ENCODE assay signal across 9 cellular contexts in genomic region chr4:54225671-54226398, GRCh38. TPM values are rescaled to one million over a fixed set of nuclear protein-coding genes. Genes with fewer than 3 reads are reported as not detected.
DNase-seq lines count a peak whose midpoint lies in the region; ATAC-seq and TF ChIP-seq lines count a peak whose summit lies in the region.
"Had no signal": no experiment of that assay in that cellular context is flagged by ENCODE, and none has a peak within 500 bp of the region (broad histone marks: within the 10 kb centered on the region; RNA-seq: fewer than 3 reads in every experiment).

No MANE protein-coding gene starts in this region.

- H3K36me3 Mint-ChIP-seq in activated CD4-positive, alpha-beta T cell treated with anti-CD3 and anti-CD28 coated beads, Interleukin-2, amount 10 ng/mL, durations not matched to agents 7 days and 5 days (ENCODE audit: low read depth), result peaks cover 3% of the 10 kb centered on the region

- no peak for TF ChIP-seq CTCF in choroid plexus epithelial cell (conservative IDR thresholded peaks at IDR 0.05; ENCODE audit: low read depth, low read length)

- WGBS in thymus, result 10% methylated on average over 32 of the region's 32 CpGs

- CTCF ChIA-PET in activated CD4-positive, alpha-beta T cell treated with anti-CD3 and anti-CD28 coated beads, Interleukin-2, amount 10 ng/mL, durations not matched to agents 7 days and 5 days (lab: Charles Lee), result interaction anchor here (1.7 to 3.2 kb wide), 2 partner anchors 9 to 296 kb away, joined by 7 to 9 read pairs; no protein-coding TSS in a partner anchor

- peak overlapping the region; percentile 22 for H3K4me3 Mint-ChIP-seq in activated CD4-positive, alpha-beta T cell treated with anti-CD3 and anti-CD28 coated beads, Interleukin-2, amount 10 ng/mL, durations not matched to agents 7 days and 5 days

- peak; percentile 49 for ATAC-seq in left lobe of liver
- ATAC-seq in GM18498 (IDR thresholded peaks at IDR 0.05; ENCODE audit: unreplicated experiment), result no peak

- peaks cover 66% of the 10 kb centered on the region for H3K27me3 ChIP-seq in thymus (ENCODE audit: control insufficient read depth, insufficient read depth)

- H3K27ac Mint-ChIP-seq in activated CD4-positive, alpha-beta T cell treated with anti-CD3 and anti-CD28 coated beads, Interleukin-2, amount 10 ng/mL, durations not matched to agents 7 days and 5 days, result no peak overlapping the region

- peaks cover 3% of the 10 kb centered on the region for H3K4me1 ChIP-seq in thymus (ENCODE audit: control insufficient read depth, insufficient read depth, low read length)

- H3K9me3 Mint-ChIP-seq in activated CD4-positive, alpha-beta T cell treated with anti-CD3 and anti-CD28 coated beads, Interleukin-2, amount 10 ng/mL, durations not matched to agents 7 days and 5 days, result no peaks in the 10 kb centered on the region

- H3K4me1 Mint-ChIP-seq in activated CD4-positive, alpha-beta T cell treated with anti-CD3 and anti-CD28 coated beads, Interleukin-2, amount 10 ng/mL, durations not matched to agents 7 days and 5 days, result peaks cover 27% of the 10 kb centered on the region

- no peaks in the 10 kb centered on the region for H3K36me3 ChIP-seq in thymus (ENCODE audit: control insufficient read depth, insufficient read depth)

- no peak overlapping the region for H3K27ac ChIP-seq in thymus (ENCODE audit: low read depth)
- H3K27ac ChIP-seq: C4-2B had no signal

- DNase-seq in activated CD4-positive, alpha-beta T cell treated with anti-CD3 and anti-CD28 coated beads, Interleukin-2, amount 10 ng/mL, durations not matched to agents 7 days and 5 days, result no peak
- no peak for DNase-seq in activated CD4-positive, alpha-beta T cell treated with anti-CD3 and anti-CD28 coated beads, Interleukin-2, amount 50 U/mL, for 1 hour
- DNase-seq in choroid plexus epithelial cell (ENCODE audit: low read depth) (peak; percentile 45), left lobe of liver (ENCODE audit: low spot score) (no peak), DMS79 treated with DMSO at 0.1 percent for 48 hours (lab: John Stamatoyannopoulos, UW) (no peak), mesenteric fat pad (ENCODE audit: low spot score) (no peak)

- peaks cover 87% of the 10 kb centered on the region for H3K27me3 Mint-ChIP-seq in activated CD4-positive, alpha-beta T cell treated with anti-CD3 and anti-CD28 coated beads, Interleukin-2, amount 10 ng/mL, durations not matched to agents 7 days and 5 days

- POLR2A ChIA-PET in activated CD4-positive, alpha-beta T cell treated with anti-CD3 and anti-CD28 coated beads, Interleukin-2, amount 10 ng/mL, durations not matched to agents 7 days and 5 days (lab: Charles Lee), result no interaction called here

- no peaks in the 10 kb centered on the region for H3K9me3 ChIP-seq in thymus (ENCODE audit: control insufficient read depth)

- H3K4me3 ChIP-seq in choroid plexus epithelial cell (ENCODE audit: low read depth, low read length) (peak overlapping the region; percentile 87), thymus (ENCODE audit: low read length) (peak overlapping the region; percentile 21)

RNA-seq across cellular contexts. Expression of gene PDGFRA, which starts 3.3 kb away (rescaled TPM):
- total RNA-seq in activated CD4-positive, alpha-beta T cell treated with anti-CD3 and anti-CD28 coated beads, Interleukin-2, amount 10 ng/mL, durations not matched to agents 7 days and 5 days, result not detected
- total RNA-seq in left lobe of liver (15.5 TPM), mesenteric fat pad (181 TPM)
- 9.2 TPM for polyA plus RNA-seq in thymus

Comparison
In these comparisons a context has a peak if more than half of its experiments do, and no peak if none do; other contexts are left out.
1. RNA of gene PDGFRA, which starts 3.3 kb away (total RNA-seq): 181 TPM in mesenteric fat pad (single experiment) and 15.5 TPM in left lobe of liver (single experiment); not detected in activated CD4-positive, alpha-beta T cell treated with anti-CD3 and anti-CD28 coated beads, Interleukin-2, amount 10 ng/mL, durations not matched to agents 7 days and 5 days; every median in the first group is over 10 times any median in the second.